In genomic region chr11:84383571-84383970, GRCh38 we compare ENCODE assay signal across 20 cellular contexts.
"Had no signal": no experiment of that assay in that cellular context is flagged by ENCODE, and none has a peak within 500 bp of the region (broad histone marks: within the 10 kb centered on the region; RNA-seq: fewer than 3 reads in every experiment).

No MANE protein-coding gene starts in this region.

- ATAC-seq: activated CD8-positive, alpha-beta T cell treated with anti-CD3 and anti-CD28 coated beads, Interleukin-2, amount 10 ng/mL, durations not matched to agents 7 days and 5 days; activated naive CD4-positive, alpha-beta T cell treated with anti-CD3 and anti-CD28 coated beads, Interleukin-2, amount 50 U/mL, for 72 hours; heart right ventricle; lower lobe of right lung; naive thymus-derived CD4-positive, alpha-beta T cell; upper lobe of right lung had no signal

- H3K9me3 ChIP-seq: ascending aorta, heart right ventricle, lower lobe of right lung, spleen, thoracic aorta, upper lobe of right lung had no signal

- H3K27me3 ChIP-seq: ascending aorta, cardiac muscle cell, heart right ventricle, spleen, upper lobe of right lung had no signal

- DNase-seq: activated CD4-positive, alpha-beta T cell treated with anti-CD3 and anti-CD28 coated beads, Interleukin-2, amount 10 ng/mL, durations not matched to agents 7 days and 5 days; activated CD4-positive, CD25-positive, alpha-beta regulatory T cell treated with anti-CD3 and anti-CD28 coated beads, Interleukin-2, amount 50 U/mL, for 72 hours; activated CD8-positive, alpha-beta T cell treated with anti-CD3 and anti-CD28 coated beads, Interleukin-2, amount 10 ng/mL, durations not matched to agents 7 days and 5 days; effector memory CD4-positive, alpha-beta T cell; heart right ventricle; kidney; lower lobe of right lung; naive thymus-derived CD4-positive, alpha-beta T cell; occipital lobe; retina; spleen; stimulated activated CD4-positive, alpha-beta T cell treated with anti-CD3 and anti-CD28 coated beads, Interleukin-4, amount 100 ng/mL, for 1 hour; stimulated activated naive CD4-positive, alpha-beta T cell; T-helper 2 cell; upper lobe of right lung had no signal

- H3K4me1 ChIP-seq: ascending aorta, heart right ventricle, lower lobe of right lung, spleen, upper lobe of right lung had no signal

- H3K27ac ChIP-seq: ascending aorta, cardiac muscle cell, heart right ventricle, lower lobe of right lung, spleen, thoracic aorta, upper lobe of right lung, VCaP had no signal

- H3K36me3 ChIP-seq: ascending aorta, cardiac muscle cell, heart right ventricle, lower lobe of right lung, spleen, thoracic aorta, upper lobe of right lung had no signal

- H3K4me3 ChIP-seq: ascending aorta, cardiac muscle cell, heart right ventricle, lower lobe of right lung, spleen, thoracic aorta, upper lobe of right lung had no signal
